11 cellular contexts compared by ENCODE assay signal in genomic region chr7:74033372-74034311, GRCh38. TPM values are rescaled to one million over a fixed set of nuclear protein-coding genes. Genes with fewer than 3 reads are reported as not detected.
DNase-seq lines count a peak whose midpoint lies in the region; ATAC-seq and TF ChIP-seq lines count a peak whose summit lies in the region.
"Had no signal": no experiment of that assay in that cellular context is flagged by ENCODE, and none has a peak within 500 bp of the region (broad histone marks: within the 10 kb centered on the region; RNA-seq: fewer than 3 reads in every experiment).

No MANE protein-coding gene starts in this region.

- TF ChIP-seq CTCF in Peyer's patch (IDR thresholded peaks at IDR 0.05): no peak

- no peaks in the 10 kb centered on the region for H3K9me3 ChIP-seq in Peyer's patch
- no peaks in the 10 kb centered on the region for H3K9me3 ChIP-seq in mesodermal cell (ENCODE audit: control insufficient read depth, low read length)
- H3K9me3 ChIP-seq: neutrophil had no signal

- H3K4me1 ChIP-seq in Peyer's patch: peaks cover 0 to 20% (median 2%) of the 10 kb centered on the region in 4 donors
- peaks cover 21% of the 10 kb centered on the region for H3K4me1 ChIP-seq in mesodermal cell (ENCODE audit: control insufficient read depth, insufficient read depth, low read length, poor library complexity, severe bottlenecking)

- no peaks in the 10 kb centered on the region for H3K27me3 ChIP-seq in Peyer's patch

- ATAC-seq in esophagus mucosa (peak; percentile 19), GM18517 (IDR thresholded peaks at IDR 0.05; ENCODE audit: unreplicated experiment) (no peak), HG03108 (IDR thresholded peaks at IDR 0.05; ENCODE audit: unreplicated experiment) (no peak)
- ATAC-seq: activated T-cell treated with anti-CD3 and anti-CD28 coated beads, Interleukin-2, amount 50 U/mL, for 4 hours had no signal

- H3K4me3 ChIP-seq in Peyer's patch (peak overlapping the region in 1 of 4 donors; percentile 9), mesodermal cell (ENCODE audit: extremely low read depth, insufficient read depth, low read length, poor library complexity, severe bottlenecking) (no peak overlapping the region)

- WGBS in mesodermal cell (ENCODE audit: insufficient coverage in 2 of 2), 2 experiments: 62 to 67% methylated on average over 29 to 30 of the region's 37 CpGs

- peak overlapping the region; percentile 43 to 68 (median 62) for H3K27ac ChIP-seq in Peyer's patch
- H3K27ac ChIP-seq in mesodermal cell (ENCODE audit: low read depth, low read length, severe bottlenecking): peak overlapping the region; percentile 72
- H3K27ac ChIP-seq: neutrophil had no signal

- no peak for TF ChIP-seq POLR2A in Peyer's patch (IDR thresholded peaks at IDR 0.05)

- no peaks in the 10 kb centered on the region for H3K36me3 ChIP-seq in Peyer's patch
- no peaks in the 10 kb centered on the region for H3K36me3 ChIP-seq in mesodermal cell (ENCODE audit: control insufficient read depth, insufficient read depth, low read length)
- H3K36me3 ChIP-seq: neutrophil had no signal

- DNase-seq in Peyer's patch (peak in 1 of 3 donors; percentile 59), stromal cell of bone marrow (ENCODE audit: low read depth) (peak; percentile 31), COLO668 (lab: John Stamatoyannopoulos, UW; ENCODE audit: unreplicated experiment) (no peak)
- DNase-seq in activated CD4-positive, alpha-beta T cell treated with anti-CD3 and anti-CD28 coated beads, Interleukin-2, amount 50 U/mL, for 1 hour: no peak
- DNase-seq: activated T-cell treated with anti-CD3 and anti-CD28 coated beads, Interleukin-2, amount 50 U/mL, for 4 hours; SW 1271 had no signal

RNA-seq across cellular contexts. Expression of gene ELN, which starts 5.7 kb away (rescaled TPM):
- 100 to 1,000 TPM in 1 of 4 donors, 10 to 100 TPM in 3; 11.5 to 210 (median 27.9) TPM for total RNA-seq in Peyer's patch
- total RNA-seq in esophagus mucosa: 4.9 TPM
- 15.7 TPM for polyA plus RNA-seq in mesodermal cell (2013, experiment 1 of 2)
- 8.2 TPM for polyA plus RNA-seq in mesodermal cell (2013, experiment 2 of 2)

RNA-seq across cellular contexts. Expression of gene LIMK1, which starts 50.0 kb away (rescaled TPM):
- total RNA-seq in Peyer's patch: 10 to 100 TPM in 2 of 4 donors, 1 to 10 TPM in 2; 3.7 to 38.0 (median 11.7) TPM
- 10.2 TPM for total RNA-seq in esophagus mucosa
- 55.2 TPM for polyA plus RNA-seq in mesodermal cell (2013, experiment 1 of 2)
- polyA plus RNA-seq in mesodermal cell (2013, experiment 2 of 2): 43.4 TPM
